ENCODE assay signal across 31 cellular contexts in the genomic region with DNA sequence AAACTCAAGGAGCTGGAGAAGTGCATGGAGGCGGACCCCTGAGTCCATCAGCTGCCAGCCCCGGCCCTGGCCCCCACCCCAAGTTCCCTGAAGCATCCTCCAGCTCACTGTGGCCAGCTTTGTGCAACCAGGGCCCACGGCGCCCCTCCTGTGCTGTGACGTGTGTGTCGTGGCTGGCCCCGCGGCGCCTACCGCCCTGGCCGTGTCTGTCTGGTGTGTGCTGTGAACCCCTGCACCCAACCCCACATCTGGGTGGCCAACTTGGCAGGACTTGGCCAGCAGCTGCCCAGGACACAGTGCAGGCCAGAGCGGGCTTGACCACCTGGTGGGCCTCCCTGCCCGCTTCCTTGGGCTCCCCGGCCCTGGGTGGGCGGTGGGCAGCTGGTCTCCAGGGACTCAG.
"Had no signal": no experiment of that assay in that cellular context is flagged by ENCODE, and none has a peak within 500 bp of the region (broad histone marks: within the 10 kb centered on the region; RNA-seq: fewer than 3 reads in every experiment).

No MANE protein-coding gene starts in this region.

- H3K27ac Mint-ChIP-seq: naive thymus-derived CD4-positive, alpha-beta T cell; natural killer cell; nephron progenitor cell; progenitor cell of endocrine pancreas; stimulated activated memory B cell treated with anti-CD40 and anti-IgM and Interleukin-4, amounts not matched to agents 10 μg/mL and 1 μg/mL and 100 μg/mL, for 72 hours; stimulated activated naive CD8-positive, alpha-beta T cell treated with anti-CD3 and anti-CD28 coated beads, Interleukin-15, amount 100 ng/mL, for 72 hours had no signal

- H3K9me3 Mint-ChIP-seq: natural killer cell; nephron progenitor cell; neural crest cell; stimulated activated memory B cell treated with anti-CD40 and anti-IgM and Interleukin-4, amounts not matched to agents 10 μg/mL and 1 μg/mL and 100 μg/mL, for 72 hours; stimulated activated naive CD8-positive, alpha-beta T cell treated with anti-CD3 and anti-CD28 coated beads, Interleukin-15, amount 100 ng/mL, for 72 hours had no signal

- H3K4me2 ChIP-seq: smooth muscle cell had no signal

- H3K4me3 ChIP-seq: ovary, psoas muscle, skin epidermis, smooth muscle cell, spleen, testis, tibial nerve, upper lobe of left lung, vagina had no signal

- H3K27me3 Mint-ChIP-seq: progenitor cell of endocrine pancreas; stimulated activated memory B cell treated with anti-CD40 and anti-IgM and Interleukin-4, amounts not matched to agents 10 μg/mL and 1 μg/mL and 100 μg/mL, for 72 hours; stimulated activated naive CD8-positive, alpha-beta T cell treated with anti-CD3 and anti-CD28 coated beads, Interleukin-15, amount 100 ng/mL, for 72 hours had no signal

- H3K27ac ChIP-seq: ovary, parathyroid adenoma, psoas muscle, skin epidermis, spleen, suprapubic skin, testis, tibial nerve, upper lobe of left lung, vagina had no signal

- H3K9ac ChIP-seq: parathyroid adenoma had no signal

- H3K4me3 Mint-ChIP-seq: natural killer cell; nephron progenitor cell; neural crest cell; stimulated activated memory B cell treated with anti-CD40 and anti-IgM and Interleukin-4, amounts not matched to agents 10 μg/mL and 1 μg/mL and 100 μg/mL, for 72 hours; stimulated activated naive CD8-positive, alpha-beta T cell treated with anti-CD3 and anti-CD28 coated beads, Interleukin-15, amount 100 ng/mL, for 72 hours had no signal

- H2AFZ ChIP-seq: parathyroid adenoma had no signal

- ATAC-seq: naive thymus-derived CD4-positive, alpha-beta T cell; natural killer cell; psoas muscle; right cardiac atrium; sciatic nerve; stimulated activated memory B cell treated with anti-CD40 and anti-IgM and Interleukin-4, amounts not matched to agents 10 μg/mL and 1 μg/mL and 100 μg/mL, for 72 hours; stimulated activated naive CD8-positive, alpha-beta T cell treated with anti-CD3 and anti-CD28 coated beads, Interleukin-15, amount 100 ng/mL, for 72 hours; stimulated activated naive CD8-positive, alpha-beta T cell treated with anti-CD3 and anti-CD28 coated beads, Interleukin-15, Interleukin-2, amounts not matched to agents 100 U/mL and 50 U/mL, for 24 hours had no signal

- H3K36me3 ChIP-seq: ovary had no signal

- H3K9me3 ChIP-seq: ovary, psoas muscle, spleen, suprapubic skin, testis, tibial nerve, upper lobe of left lung, vagina had no signal

- DNase-seq: naive thymus-derived CD4-positive, alpha-beta T cell; natural killer cell; nephron progenitor cell; occipital lobe; ovary; posterior cingulate gyrus; psoas muscle; spleen; stimulated activated CD4-positive, alpha-beta T cell treated with anti-CD3 and anti-CD28 coated beads, Interleukin-12 subunit alpha, Interleukin-12 subunit beta, amount 100 ng/mL, for 4 hours; stimulated activated CD4-positive, alpha-beta T cell treated with anti-CD3 and anti-CD28 coated beads, Interleukin-1b, Interleukin-23, amount 100 ng/mL, for 48 hours; stimulated activated CD4-positive, alpha-beta T cell treated with anti-CD3 and anti-CD28 coated beads, Interleukin-4, amount 100 ng/mL, for 1 hour; stimulated activated CD4-positive, alpha-beta T cell treated with anti-CD3 and anti-CD28 coated beads, Interleukin-4, amount 100 ng/mL, for 4 hours; stimulated activated CD8-positive, alpha-beta memory T cell treated with anti-CD3 and anti-CD28 coated beads, Interleukin-4, amount 100 ng/mL, for 48 hours; stimulated activated naive CD4-positive, alpha-beta T cell; stimulated activated naive CD8-positive, alpha-beta T cell treated with anti-CD3 and anti-CD28 coated beads, Interleukin-15, amount 100 ng/mL, for 72 hours; stimulated activated naive CD8-positive, alpha-beta T cell treated with anti-CD3 and anti-CD28 coated beads, Interleukin-15, Interleukin-2, amounts not matched to agents 100 U/mL and 50 U/mL, for 24 hours; substantia nigra; testis; trophoblast cell had no signal

- H3K36me3 Mint-ChIP-seq: natural killer cell had no signal

- H3K27me3 ChIP-seq: ovary, spleen, suprapubic skin, testis, tibial nerve, upper lobe of left lung, vagina had no signal
